ENCODE assay signal across 27 cellular contexts in the genomic region with DNA sequence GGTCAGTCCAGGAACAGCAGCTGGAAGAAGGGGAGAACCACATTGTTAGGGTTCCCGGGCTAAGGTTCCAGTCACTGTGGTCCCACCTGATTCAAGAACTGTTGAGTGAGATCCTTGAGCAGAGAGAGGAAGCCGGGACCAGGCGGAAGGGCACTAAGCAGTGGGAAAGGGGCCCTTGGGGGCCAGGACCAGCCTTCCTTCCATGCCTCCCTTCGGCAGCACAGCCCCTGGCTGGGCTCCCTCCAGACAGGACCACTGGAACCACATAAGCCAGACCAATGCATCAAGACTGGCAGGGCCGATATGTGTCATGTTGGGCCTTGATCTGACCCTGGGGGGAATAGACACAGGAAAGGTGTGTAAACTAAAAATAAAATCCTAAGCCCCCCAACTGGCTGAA.
"Had no signal": no experiment of that assay in that cellular context is flagged by ENCODE, and none has a peak within 500 bp of the region (broad histone marks: within the 10 kb centered on the region; RNA-seq: fewer than 3 reads in every experiment).

No MANE protein-coding gene starts in this region.

- H3K9me3 ChIP-seq: stomach, suprapubic skin, testis, thoracic aorta, thyroid gland, tibial artery, tibial nerve, transverse colon, upper lobe of left lung, upper lobe of right lung, uterus, vagina had no signal

- H3K36me3 ChIP-seq: stomach, suprapubic skin, thoracic aorta, thyroid gland, tibial artery, tibial nerve, transverse colon, upper lobe of left lung, upper lobe of right lung, uterus, vagina had no signal

- H3K27me3 Mint-ChIP-seq: stimulated activated memory B cell treated with anti-CD40 and anti-IgM and Interleukin-4, amounts not matched to agents 10 μg/mL and 1 μg/mL and 100 μg/mL, for 72 hours; stimulated activated naive B cell treated with anti-CD40 and anti-IgM and Interleukin-4, amounts not matched to agents 10 μg/mL and 1 μg/mL and 100 μg/mL, for 72 hours; stimulated activated naive CD8-positive, alpha-beta T cell treated with anti-CD3 and anti-CD28 coated beads, Interleukin-15, amount 100 ng/mL, for 72 hours; stimulated activated naive CD8-positive, alpha-beta T cell treated with anti-CD3 and anti-CD28 coated beads, Interleukin-15, Interleukin-2, amounts not matched to agents 100 ng/mL and 50 ng/mL, for 24 hours had no signal

- ATAC-seq: stimulated activated effector memory CD8-positive, alpha-beta T cell treated with anti-CD3 and anti-CD28 coated beads, Interleukin-12 subunit alpha, Interleukin-12 subunit beta, amount 100 ng/mL, for 72 hours; stimulated activated memory B cell treated with anti-CD40 and anti-IgM and Interleukin-4, amounts not matched to agents 10 μg/mL and 1 μg/mL and 100 μg/mL, for 72 hours; stimulated activated naive B cell treated with anti-CD40 and anti-IgM and Interleukin-4, amounts not matched to agents 10 μg/mL and 1 μg/mL and 100 μg/mL, for 72 hours; stimulated activated naive CD8-positive, alpha-beta T cell treated with anti-CD3 and anti-CD28 coated beads, Interleukin-15, amount 100 ng/mL, for 72 hours; stimulated activated naive CD8-positive, alpha-beta T cell treated with anti-CD3 and anti-CD28 coated beads, Interleukin-15, Interleukin-2, amounts not matched to agents 100 U/mL and 50 U/mL, for 24 hours; upper lobe of right lung had no signal

- H3K4me1 ChIP-seq: suprapubic skin, testis, tibial artery, tibial nerve, transverse colon, upper lobe of left lung, upper lobe of right lung, uterus, vagina had no signal

- H3K4me3 ChIP-seq: stomach, suprapubic skin, testis, thoracic aorta, thyroid gland, tibial artery, tibial nerve, transverse colon, upper lobe of left lung, upper lobe of right lung, uterus, vagina had no signal

- H3K36me3 Mint-ChIP-seq: stimulated activated effector memory CD8-positive, alpha-beta T cell treated with anti-CD3 and anti-CD28 coated beads, Interleukin-12 subunit alpha, Interleukin-12 subunit beta, amount 100 ng/mL, for 72 hours; stimulated activated memory B cell treated with anti-CD40 and anti-IgM and Interleukin-4, amounts not matched to agents 10 μg/mL and 1 μg/mL and 100 μg/mL, for 72 hours had no signal

- H3K9me3 Mint-ChIP-seq: stimulated activated effector memory CD8-positive, alpha-beta T cell treated with anti-CD3 and anti-CD28 coated beads, Interleukin-12 subunit alpha, Interleukin-12 subunit beta, amount 100 ng/mL, for 72 hours had no signal

- H3K27me3 ChIP-seq: stomach, suprapubic skin, testis, thyroid gland, tibial artery, tibial nerve, transverse colon, upper lobe of left lung, upper lobe of right lung, uterus, vagina had no signal

- H3K27ac ChIP-seq: stomach, suprapubic skin, testis, thoracic aorta, tibial artery, tibial nerve, transverse colon, upper lobe of left lung, upper lobe of right lung, uterus, vagina had no signal

- H3K4me1 Mint-ChIP-seq: stimulated activated effector memory CD8-positive, alpha-beta T cell treated with anti-CD3 and anti-CD28 coated beads, Interleukin-12 subunit alpha, Interleukin-12 subunit beta, amount 100 ng/mL, for 72 hours; stimulated activated memory B cell treated with anti-CD40 and anti-IgM and Interleukin-4, amounts not matched to agents 10 μg/mL and 1 μg/mL and 100 μg/mL, for 72 hours had no signal

- H3K27ac Mint-ChIP-seq: stimulated activated effector memory CD8-positive, alpha-beta T cell treated with anti-CD3 and anti-CD28 coated beads, Interleukin-12 subunit alpha, Interleukin-12 subunit beta, amount 100 ng/mL, for 72 hours; stimulated activated memory B cell treated with anti-CD40 and anti-IgM and Interleukin-4, amounts not matched to agents 10 μg/mL and 1 μg/mL and 100 μg/mL, for 72 hours; stimulated activated naive B cell treated with anti-CD40 and anti-IgM and Interleukin-4, amounts not matched to agents 10 μg/mL and 1 μg/mL and 100 μg/mL, for 72 hours; stimulated activated naive CD8-positive, alpha-beta T cell treated with anti-CD3 and anti-CD28 coated beads, Interleukin-15, amount 100 ng/mL, for 72 hours; stimulated activated naive CD8-positive, alpha-beta T cell treated with anti-CD3 and anti-CD28 coated beads, Interleukin-15, Interleukin-2, amounts not matched to agents 100 ng/mL and 50 ng/mL, for 24 hours had no signal

- DNase-seq: stimulated activated CD4-positive, alpha-beta T cell treated with anti-CD3 and anti-CD28 coated beads, Interleukin-2, amount 100 ng/mL, for 48 hours; stimulated activated CD4-positive, alpha-beta T cell treated with anti-CD3 and anti-CD28 coated beads, Interleukin-4, amount 100 ng/mL, for 1 hour; stimulated activated CD4-positive, alpha-beta T cell treated with anti-CD3 and anti-CD28 coated beads, Interleukin-4, amount 100 ng/mL, for 24 hours; stimulated activated CD4-positive, alpha-beta T cell treated with anti-CD3 and anti-CD28 coated beads, Interleukin-4, amount 100 ng/mL, for 4 hours; stimulated activated CD8-positive, alpha-beta memory T cell treated with anti-CD3 and anti-CD28 coated beads, Interleukin-4, amount 100 ng/mL, for 48 hours; stimulated activated naive B cell treated with anti-CD40 and anti-IgM and Interleukin-4, amounts not matched to agents 10 μg/mL and 1 μg/mL and 100 μg/mL, for 72 hours; stimulated activated naive CD4-positive, alpha-beta T cell; stimulated activated naive CD4-positive, alpha-beta T cell treated with Interleukin-2 at 50 U/mL for 16 hours; stimulated activated naive CD8-positive, alpha-beta T cell treated with anti-CD3 and anti-CD28 coated beads, Interleukin-15, amount 100 ng/mL, for 72 hours; stimulated activated naive CD8-positive, alpha-beta T cell treated with anti-CD3 and anti-CD28 coated beads, Interleukin-15, Interleukin-2, amounts not matched to agents 100 U/mL and 50 U/mL, for 24 hours; stomach; substantia nigra; testis; tibial artery; transverse colon; trophoblast cell; upper lobe of left lung; upper lobe of right lung; uterus had no signal

- H3K4me3 Mint-ChIP-seq: stimulated activated effector memory CD8-positive, alpha-beta T cell treated with anti-CD3 and anti-CD28 coated beads, Interleukin-12 subunit alpha, Interleukin-12 subunit beta, amount 100 ng/mL, for 72 hours; stimulated activated memory B cell treated with anti-CD40 and anti-IgM and Interleukin-4, amounts not matched to agents 10 μg/mL and 1 μg/mL and 100 μg/mL, for 72 hours; stimulated activated naive B cell treated with anti-CD40 and anti-IgM and Interleukin-4, amounts not matched to agents 10 μg/mL and 1 μg/mL and 100 μg/mL, for 72 hours; stimulated activated naive CD8-positive, alpha-beta T cell treated with anti-CD3 and anti-CD28 coated beads, Interleukin-15, amount 100 ng/mL, for 72 hours; stimulated activated naive CD8-positive, alpha-beta T cell treated with anti-CD3 and anti-CD28 coated beads, Interleukin-15, Interleukin-2, amounts not matched to agents 100 ng/mL and 50 ng/mL, for 24 hours had no signal
